ENCODE assay signal across 21 cellular contexts in genomic region chr7:157007470-157008066, GRCh38. TPM values are rescaled to one million over a fixed set of nuclear protein-coding genes. Genes with fewer than 3 reads are reported as not detected.
DNase-seq lines count a peak whose midpoint lies in the region; ATAC-seq and TF ChIP-seq lines count a peak whose summit lies in the region.
"Had no signal": no experiment of that assay in that cellular context is flagged by ENCODE, and none has a peak within 500 bp of the region (broad histone marks: within the 10 kb centered on the region; RNA-seq: fewer than 3 reads in every experiment).

No MANE protein-coding gene starts in this region.

- peak overlapping the region; percentile 74 to 84 for H3K4me3 ChIP-seq in mucosa of rectum (ENCODE audit: low read length in 2 of 2)
- H3K4me3 ChIP-seq: lower lobe of right lung had no signal

- peaks cover 9 to 10% of the 10 kb centered on the region in 2 donors for H3K27me3 ChIP-seq in mucosa of rectum (ENCODE audit: control insufficient read depth in 2 of 2, insufficient read depth in 2 of 2, low read length in 2 of 2)

- no peaks in the 10 kb centered on the region for H3K36me3 ChIP-seq in mucosa of rectum (ENCODE audit: control insufficient read depth in 2 of 2, insufficient read depth in 2 of 2, low read length in 2 of 2)
- H3K36me3 ChIP-seq: lower lobe of right lung had no signal

- peak overlapping the region; percentile 75 to 96 for H3K9ac ChIP-seq in mucosa of rectum (ENCODE audit: low read depth in 1 of 2, low read length in 2 of 2)

- H3K27ac ChIP-seq in mucosa of rectum (ENCODE audit: low read depth in 2 of 2, low read length in 2 of 2), result peak overlapping the region; percentile 86 to 89
- H3K27ac ChIP-seq: lower lobe of right lung had no signal

- peak; percentile 45 for DNase-seq in DMS79 treated with DMSO at 0.1 percent for 48 hours (lab: John Stamatoyannopoulos, UW)
- DNase-seq in DMS79 (lab: John Stamatoyannopoulos, UW), result no peak
- DNase-seq in GM20000 (ENCODE audit: low spot score), result peak; percentile 46
- DNase-seq in RKO (ENCODE audit: low spot score), result peak; percentile 31
- DNase-seq in NK-92 treated with Interleukin-12 subunit alpha and Interleukin-12 subunit beta, amount 100 ng/mL, for 24 hours (lab: John Stamatoyannopoulos, UW), result no peak
- DNase-seq: 8988T; activated CD8-positive, alpha-beta T cell treated with anti-CD3 and anti-CD28 coated beads for 36 hours; activated effector memory CD4-positive, alpha-beta T cell treated with Interleukin-2 at 50 U/mL for 16 hours; amniotic stem cell; foreskin melanocyte; lower lobe of right lung; naive thymus-derived CD8-positive, alpha-beta T cell; NCI-H1092; stimulated activated CD4-positive, alpha-beta T cell treated with anti-CD3 and anti-CD28 coated beads, Interleukin-2, amount 100 ng/mL, for 48 hours; stimulated activated CD8-positive, alpha-beta memory T cell treated with anti-CD3 and anti-CD28 coated beads, Interleukin-4, amount 100 ng/mL, for 48 hours; trophoblast cell had no signal

- no peak for TF ChIP-seq CTCF in GM20000 (IDR thresholded peaks at IDR 0.05; ENCODE audit: extremely low read depth, missing control alignments)

- H3K9me3 ChIP-seq in mucosa of rectum (ENCODE audit: control insufficient read depth in 2 of 2, low read length in 2 of 2), result no peaks in the 10 kb centered on the region
- H3K9me3 ChIP-seq: lower lobe of right lung had no signal

- no peak for ATAC-seq in esophagus mucosa
- no peak for ATAC-seq in GM19035 (IDR thresholded peaks at IDR 0.05; ENCODE audit: unreplicated experiment)
- ATAC-seq: activated CD8-positive, alpha-beta T cell treated with anti-CD3 and anti-CD28 coated beads for 36 hours; HCT116; lower lobe of right lung; naive thymus-derived CD8-positive, alpha-beta T cell had no signal

- H3K4me1 ChIP-seq in mucosa of rectum (ENCODE audit: control insufficient read depth in 2 of 2, insufficient read depth in 2 of 2, low read length in 2 of 2), result peaks cover 41 to 45% of the 10 kb centered on the region in 2 donors

RNA-seq across cellular contexts. Expression of gene MNX1, which starts 2.9 kb away (rescaled TPM):
- total RNA-seq in esophagus mucosa, result 0.12 TPM
- total RNA-seq: activated CD8-positive, alpha-beta T cell treated with anti-CD3 and anti-CD28 coated beads for 36 hours; endothelial cell of umbilical vein; naive thymus-derived CD8-positive, alpha-beta T cell had no signal

RNA-seq across cellular contexts. Expression of gene NOM1, which starts 58.1 kb away (rescaled TPM):
- 11.9 TPM for total RNA-seq in esophagus mucosa

Comparison
In these comparisons a context has a peak if more than half of its experiments do, and no peak if none do; other contexts are left out.
1. DNase-seq: peak in DMS79 treated with DMSO at 0.1 percent for 48 hours (single experiment), GM20000 (single experiment) and RKO (single experiment); none in DMS79 (single experiment) and NK-92 treated with Interleukin-12 subunit alpha and Interleukin-12 subunit beta, amount 100 ng/mL, for 24 hours (single experiment).